Comparison of ENCODE assay signal across 11 cellular contexts in the genomic region with DNA sequence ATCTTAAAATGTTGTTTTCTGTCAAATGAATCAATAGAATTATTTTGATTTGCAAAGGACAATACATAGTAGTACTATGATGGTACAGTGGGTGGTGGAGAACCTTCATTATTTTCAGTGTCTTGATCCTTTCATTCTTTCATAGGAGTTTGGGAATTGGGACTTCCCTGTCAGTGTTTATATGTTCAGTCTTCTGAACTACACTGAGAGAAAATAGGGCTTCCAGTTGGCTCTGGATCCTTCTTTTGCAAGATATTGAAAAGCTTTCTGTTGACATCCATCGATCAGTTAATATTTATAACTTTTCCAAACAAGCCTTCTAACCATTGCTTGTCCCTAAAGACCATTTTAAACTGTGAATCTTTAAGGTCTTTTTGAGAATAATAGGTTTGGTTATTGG.
"Had no signal": no experiment of that assay in that cellular context is flagged by ENCODE, and none has a peak within 500 bp of the region (broad histone marks: within the 10 kb centered on the region; RNA-seq: fewer than 3 reads in every experiment).

No MANE protein-coding gene starts in this region.

- H3K9ac ChIP-seq: GM23248 had no signal

- H3K4me1 ChIP-seq: HAP-1 had no signal

- FAIRE-seq: H1, H54 had no signal

- DNase-seq: GOT3, H7, H9, HCEC 1CT, HFFc6 had no signal

- H3K4me2 ChIP-seq: GM23338 had no signal

- H2AFZ ChIP-seq: GM23338 had no signal

- ATAC-seq: GM23338, HCT116 had no signal

- H3K36me3 ChIP-seq: HAP-1 had no signal

- H3K4me3 ChIP-seq: GM23248, GM23338, HAP-1 had no signal

- H3K9me3 ChIP-seq: HAP-1 had no signal
